In the genomic region with DNA sequence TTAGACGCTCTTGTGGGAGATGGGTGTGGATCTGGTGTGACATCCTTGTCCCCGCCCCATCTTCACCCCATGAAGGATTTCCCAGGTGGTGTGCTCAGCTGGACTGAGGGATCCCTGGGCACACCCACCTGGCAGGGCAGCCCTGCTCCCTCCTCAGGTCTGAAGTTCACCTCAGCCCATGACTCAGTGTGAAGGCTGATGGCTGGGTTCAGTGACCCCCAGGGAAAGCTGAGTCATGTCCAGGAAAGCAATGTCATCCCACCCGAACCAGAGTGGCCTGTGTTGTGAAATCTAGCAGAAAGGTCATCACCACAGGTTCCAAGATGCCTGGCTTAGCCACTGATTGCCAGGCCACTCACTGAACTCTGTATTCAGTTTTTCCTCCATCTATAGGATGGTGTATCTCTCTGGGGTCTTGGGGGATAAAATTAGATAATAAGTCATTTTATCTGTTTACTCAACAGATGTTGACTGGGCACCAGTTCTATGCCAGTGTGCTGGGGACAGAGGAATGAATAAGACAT, we compare ENCODE assay signal across 1 cellular context.
TF ChIP-seq lines count a peak whose summit lies in the region.

No MANE protein-coding gene starts in this region.

TF ChIP-seq in IMR-90, 13 proteins besides CTCF, POLR2A, EP300 and RAD21 (continued from another document):
- TF ChIP-seq ELK1 (IDR thresholded peaks at IDR 0.05; ENCODE audit: borderline replicate concordance, low read depth, low read length) (no peak), MAZ (IDR thresholded peaks at IDR 0.05; ENCODE audit: borderline replicate concordance, low read depth, low read length) (no peak; the same call in 1 of the 2 replicates), RFX5 (IDR thresholded peaks at IDR 0.05; ENCODE audit: low read depth, low read length) (no peak), SMC3 (IDR thresholded peaks at IDR 0.05; ENCODE audit: low read depth, low read length) (no peak), NFE2L2 (IDR thresholded peaks at IDR 0.05; ENCODE audit: low read depth, low read length) (peak; percentile 90), MAFK (IDR thresholded peaks at IDR 0.05; ENCODE audit: low read depth, low read length) (peak; percentile 61), CEBPB (IDR thresholded peaks at IDR 0.05; ENCODE audit: low read depth, low read length) (peak; percentile 96), MXI1 (IDR thresholded peaks at IDR 0.05; ENCODE audit: borderline replicate concordance, low read depth, low read length) (no peak), CHD1 (IDR thresholded peaks at IDR 0.05; ENCODE audit: low read depth, low read length) (no peak)
